Comparison of ENCODE assay signal across 25 cellular contexts in genomic region chr13:109191422-109191821, GRCh38.
DNase-seq lines count a peak whose midpoint lies in the region; ATAC-seq, FAIRE-seq and TF ChIP-seq lines count a peak whose summit lies in the region.
"Had no signal": no experiment of that assay in that cellular context is flagged by ENCODE, and none has a peak within 500 bp of the region (broad histone marks: within the 10 kb centered on the region; RNA-seq: fewer than 3 reads in every experiment).

No MANE protein-coding gene starts in this region.

- no peak for TF ChIP-seq CTCF in GM23338 (conservative IDR thresholded peaks at IDR 0.05; ENCODE audit: low read depth in 2 of 2)
- TF ChIP-seq CTCF in neural progenitor cell (IDR thresholded peaks at IDR 0.05): no peak
- no peak for TF ChIP-seq CTCF in HepG2 (CRISPR knock-in tag; IDR thresholded peaks at IDR 0.05)

- no peak overlapping the region for H4K8ac ChIP-seq in trophoblast cell (ENCODE audit: low read depth, low read length)

- peaks cover 31% of the 10 kb centered on the region for H3K4me1 Mint-ChIP-seq in GM23338
- H3K4me1 Mint-ChIP-seq in neural progenitor cell: peaks cover 12% of the 10 kb centered on the region

- H3K4me3 ChIP-seq in GM23338 (no peak overlapping the region), neural progenitor cell (no peak overlapping the region), trophoblast cell (ENCODE audit: low read depth, low read length) (no peak overlapping the region), HepG2 (replicated peaks in 1 of 3; ENCODE audit: insufficient read depth in 1 of 3, low read depth in 2 of 3, low read length in 3 of 3) (no peak overlapping the region)
- H3K4me3 ChIP-seq: A549; BLaER1 treated with 17β-estradiol and CSF1 and Interleukin-3, amounts not matched to agents 10 nM and 100 nM; K562; PC-9 had no signal

- TF ChIP-seq EP300 in HepG2 (IDR thresholded peaks at IDR 0.05; ENCODE audit: low read depth in 2 of 2, low read length in 2 of 2) (no peak), HepG2 (CRISPR knock-in tag; IDR thresholded peaks at IDR 0.05; ENCODE audit: borderline replicate concordance) (no peak)

- H2AFZ ChIP-seq in GM23338 (no peak overlapping the region), neural progenitor cell (replicated peaks) (no peak overlapping the region), trophoblast cell (ENCODE audit: insufficient read depth, low read length, poor library complexity) (no peak overlapping the region), HepG2 (ENCODE audit: low read length) (no peak overlapping the region)
- H2AFZ ChIP-seq: PC-9 had no signal

- no peak overlapping the region for H3K23ac ChIP-seq in trophoblast cell (ENCODE audit: low read length)

- H3K79me1 ChIP-seq in trophoblast cell (ENCODE audit: low read length): no peaks in the 10 kb centered on the region

- H3K36me3 Mint-ChIP-seq in GM23338 (ENCODE audit: low read depth) (no peaks in the 10 kb centered on the region), neural progenitor cell (no peaks in the 10 kb centered on the region)

- H3K27me3 ChIP-seq in GM23338 (ENCODE audit: insufficient read depth): no peaks in the 10 kb centered on the region
- H3K27me3 ChIP-seq in neural progenitor cell: no peaks in the 10 kb centered on the region
- H3K27me3 ChIP-seq in trophoblast cell (ENCODE audit: insufficient read depth, low read length): no peaks in the 10 kb centered on the region
- H3K27me3 ChIP-seq in HepG2 (ENCODE audit: control insufficient read depth in 1 of 2, insufficient read depth in 2 of 2, low read length in 2 of 2): no peaks in the 10 kb centered on the region; a peak in 1 of 5 replicates
- H3K27me3 ChIP-seq: BLaER1 treated with 17β-estradiol and CSF1 and Interleukin-3, amounts not matched to agents 10 nM and 100 nM had no signal

- in situ Hi-C loops in HepG2 (cut with HindIII; ENCODE audit: extremely low pct_ligation_motif_present, low pct_unique_long_range_greater_than_20kb): no loop called here

- H3K27me3 Mint-ChIP-seq in GM23338 (ENCODE audit: insufficient read depth, low read depth, poor library complexity): no peaks in the 10 kb centered on the region
- no peaks in the 10 kb centered on the region for H3K27me3 Mint-ChIP-seq in neural progenitor cell (ENCODE audit: insufficient read depth, low read depth)

- H2BK5ac ChIP-seq in trophoblast cell (ENCODE audit: low read depth, low read length, poor library complexity): no peak overlapping the region

- no peak overlapping the region for H3K9ac ChIP-seq in neural progenitor cell
- no peak overlapping the region for H3K9ac ChIP-seq in trophoblast cell (ENCODE audit: low read length)
- no peak overlapping the region for H3K9ac ChIP-seq in HepG2 (ENCODE audit: insufficient read depth, low read depth, low read length)
- H3K9ac ChIP-seq: BLaER1 treated with 17β-estradiol and CSF1 and Interleukin-3, amounts not matched to agents 10 nM and 100 nM had no signal

- TF ChIP-seq POLR2A in HepG2 (IDR thresholded peaks at IDR 0.05; ENCODE audit: insufficient read depth in 1 of 2, low read depth in 2 of 2, low read length in 2 of 2): no peak

- H3F3A ChIP-seq in GM23338 (replicated peaks; ENCODE audit: low read depth) (no peaks in the 10 kb centered on the region), neural progenitor cell (ENCODE audit: low read depth) (no peaks in the 10 kb centered on the region)

- no peak overlapping the region for H3K4me2 ChIP-seq in GM23338
- H3K4me2 ChIP-seq in neural progenitor cell: no peak overlapping the region
- H3K4me2 ChIP-seq in trophoblast cell (ENCODE audit: low read length): no peak overlapping the region
- no peak overlapping the region for H3K4me2 ChIP-seq in HepG2 (ENCODE audit: low read depth, low read length)
- H3K4me2 ChIP-seq: A549; BLaER1 treated with 17β-estradiol and CSF1 and Interleukin-3, amounts not matched to agents 10 nM and 100 nM; PC-9 had no signal

- no peak overlapping the region for H3K14ac ChIP-seq in trophoblast cell (ENCODE audit: low read length)

- CTCF ChIA-PET in HepG2 (lab: Yijun Ruan, JAX; ENCODE audit: low intra/inter-chr PET ratio, low total read pairs): no interaction called here

- no TSS peak for BruUV-seq in HepG2 (replicated peaks; lab: Mats Ljungman, UMichigan)

- H3K9me3 Mint-ChIP-seq in GM23338: no peaks in the 10 kb centered on the region
- H3K9me3 Mint-ChIP-seq in neural progenitor cell: no peaks in the 10 kb centered on the region
- H3K9me3 Mint-ChIP-seq: CD4-positive, alpha-beta T cell had no signal

- no peak overlapping the region for H3K4ac ChIP-seq in trophoblast cell (ENCODE audit: low read depth, low read length)

- 0 out of 2 replicates have a peak overlapping the region, but pooled peaks have one; percentile 59 for H3K27ac Mint-ChIP-seq in GM23338
- peak overlapping the region; percentile 4 for H3K27ac Mint-ChIP-seq in neural progenitor cell
- H3K27ac Mint-ChIP-seq: CD4-positive, alpha-beta T cell had no signal

- peaks cover 5% of the 10 kb centered on the region; the same call in 1 of the 2 replicates for H3K9me2 ChIP-seq in GM23338 (ENCODE audit: insufficient read depth)

- no peak overlapping the region for H2BK120ac ChIP-seq in trophoblast cell (ENCODE audit: insufficient read depth, low read length, poor library complexity)

- POLR2A ChIA-PET in HepG2 (lab: Yijun Ruan, JAX): no interaction called here

- H3K4me1 ChIP-seq in GM23338 (ENCODE audit: insufficient read depth): peaks cover 32% of the 10 kb centered on the region
- H3K4me1 ChIP-seq in neural progenitor cell: peaks cover 1% of the 10 kb centered on the region
- no peaks in the 10 kb centered on the region for H3K4me1 ChIP-seq in trophoblast cell (ENCODE audit: control insufficient read depth in 1 of 2, insufficient read depth in 2 of 2, low read length in 2 of 2)
- no peaks in the 10 kb centered on the region for H3K4me1 ChIP-seq in HepG2 (ENCODE audit: insufficient read depth, low read length)
- H3K4me1 ChIP-seq: A549; BLaER1 treated with 17β-estradiol and CSF1 and Interleukin-3, amounts not matched to agents 10 nM and 100 nM had no signal

- TF ChIP-seq RAD21 in HepG2 (CRISPR knock-in tag; IDR thresholded peaks at IDR 0.05): no peak

- H3K36me3 ChIP-seq in GM23338 (ENCODE audit: insufficient read depth) (no peaks in the 10 kb centered on the region), neural progenitor cell (no peaks in the 10 kb centered on the region), trophoblast cell (ENCODE audit: control insufficient read depth in 1 of 2, insufficient read depth in 2 of 2, low read length in 2 of 2) (no peaks in the 10 kb centered on the region), HepG2 (replicated peaks in 1 of 2; ENCODE audit: control insufficient read depth in 1 of 2, insufficient read depth in 2 of 2, low read length in 2 of 2) (no peaks in the 10 kb centered on the region)
- H3K36me3 ChIP-seq: BLaER1 treated with 17β-estradiol and CSF1 and Interleukin-3, amounts not matched to agents 10 nM and 100 nM had no signal

- H3K27ac ChIP-seq in GM23338 (ENCODE audit: low read depth) (no peak overlapping the region), neural progenitor cell (no peak overlapping the region), trophoblast cell (ENCODE audit: low read depth, low read length) (no peak overlapping the region), HepG2 (ENCODE audit: extremely low read length, insufficient read depth, low read length) (no peak overlapping the region)
- H3K27ac ChIP-seq: A549; BLaER1 treated with 17β-estradiol and CSF1 and Interleukin-3, amounts not matched to agents 10 nM and 100 nM; HL-60; PC-9 had no signal

- H3K9me3 ChIP-seq in neural progenitor cell (ENCODE audit: low read depth) (no peaks in the 10 kb centered on the region), trophoblast cell (ENCODE audit: insufficient read depth, low read depth, low read length) (no peaks in the 10 kb centered on the region), HepG2 (ENCODE audit: low read length) (no peaks in the 10 kb centered on the region)
- H3K9me3 ChIP-seq: A549; BLaER1 treated with 17β-estradiol and CSF1 and Interleukin-3, amounts not matched to agents 10 nM and 100 nM had no signal

- H3K79me2 ChIP-seq in GM23338 (replicated peaks; ENCODE audit: insufficient read depth) (no peaks in the 10 kb centered on the region), neural progenitor cell (ENCODE audit: low read depth) (no peaks in the 10 kb centered on the region), trophoblast cell (ENCODE audit: control insufficient read depth, insufficient read depth, low read length, poor library complexity) (no peaks in the 10 kb centered on the region), HepG2 (ENCODE audit: insufficient read depth, low read length) (no peaks in the 10 kb centered on the region)

- no peak overlapping the region for H4K12ac ChIP-seq in trophoblast cell (ENCODE audit: low read depth, low read length)

- H4K20me1 ChIP-seq in GM23338 (replicated peaks; ENCODE audit: insufficient read depth) (no peaks in the 10 kb centered on the region), neural progenitor cell (ENCODE audit: low read depth) (no peaks in the 10 kb centered on the region), HepG2 (ENCODE audit: insufficient read depth, low read length) (no peaks in the 10 kb centered on the region)
- H4K20me1 ChIP-seq: BLaER1 treated with 17β-estradiol and CSF1 and Interleukin-3, amounts not matched to agents 10 nM and 100 nM had no signal

- intact Hi-C loops in left cardiac atrium (cut with DNase I) (loop anchor here in 1 of 2 donors (5.0 kb wide), 1 partner anchor 51 kb away; no protein-coding TSS in a partner anchor), HepG2 (cut with micrococcal nuclease; ENCODE audit: unreplicated experiment) (no loop called here)

- no peak overlapping the region for H2AK5ac ChIP-seq in trophoblast cell (ENCODE audit: low read length)

- DNase-seq in GM23338 (ENCODE audit: low spot score) (no peak), NCI-H524 treated with DMSO at 0.1 percent for 48 hours (lab: John Stamatoyannopoulos, UW) (peak; percentile 20), left cardiac atrium (peak; percentile 58), neural progenitor cell (ENCODE audit: low spot score) (no peak), trophoblast cell (no peak), SHP77 (lab: John Stamatoyannopoulos, UW) (no peak), HepG2 (ENCODE audit: low spot score) (no peak)
- DNase-seq: AML-193; CD4-positive, alpha-beta T cell; HCEC 1CT; Kasumi-1; MV-4-11; NCI-H1105; NCI-H1436 treated with DMSO at 0.1 percent for 48 hours; NCI-H187 treated with DMSO at 0.1 percent for 48 hours; NCI-H446; NCI-H526; NCI-H82; PC-9; SHP77 treated with DMSO at 0.1 percent for 48 hours had no signal

- H3K4me3 Mint-ChIP-seq in GM23338 (no peak overlapping the region), neural progenitor cell (no peak overlapping the region)
- H3K4me3 Mint-ChIP-seq: CD4-positive, alpha-beta T cell had no signal

- no peak overlapping the region for H3K18ac ChIP-seq in trophoblast cell (ENCODE audit: low read length)

- no CpG with 5 or more reads among the region's 3 CpGs for WGBS in trophoblast cell (ENCODE audit: extremely low coverage, insufficient coverage, insufficient read length)
- 15% methylated on average over 3 of the region's 3 CpGs for WGBS in HepG2 (ENCODE audit: low lambda C conversion rate)

- no peak overlapping the region for H2BK12ac ChIP-seq in trophoblast cell (ENCODE audit: low read length)

- ATAC-seq in GM23338 (no peak), left cardiac atrium (peak in 1 of 2 donors; percentile 89), HepG2 (no peak)
- ATAC-seq: A549, K562 had no signal

- no peak overlapping the region for H4K91ac ChIP-seq in trophoblast cell (ENCODE audit: low read depth, low read length)

- no peak for FAIRE-seq in HepG2 (lab: Jason Lieb, UNC)
- FAIRE-seq: A549, D721Med, K562 had no signal

Comparison
In these comparisons a context has a peak if more than half of its experiments do, and no peak if none do; other contexts are left out.
1. DNase-seq: peak in NCI-H524 treated with DMSO at 0.1 percent for 48 hours (single experiment) and left cardiac atrium (single experiment); none in GM23338 (single experiment), neural progenitor cell (single experiment), trophoblast cell (0 of 2), SHP77 (0 of 2) and HepG2 (single experiment).